8 cellular contexts compared by ENCODE assay signal in genomic region chr18:48538531-48539405, GRCh38. TPM values are rescaled to one million over a fixed set of nuclear protein-coding genes. Genes with fewer than 3 reads are reported as not detected.
DNase-seq lines count a peak whose midpoint lies in the region; TF ChIP-seq lines count a peak whose summit lies in the region.

Gene CTIF (plus strand): TSS chr18:48539031. CDS start chr18:48619566, 80,535 bp downstream.

- H3K4me3 ChIP-seq in H7 (ENCODE audit: insufficient read depth, low read depth, low read length): peak within 1 kb of the TSS; percentile 74

- peaks cover 7% of the 10 kb centered on the region for H3K27me3 ChIP-seq in H7 (ENCODE audit: control insufficient read depth, insufficient read depth, low read length)

- H3K27ac Mint-ChIP-seq in activated naive CD4-positive, alpha-beta T cell treated with anti-CD3 and anti-CD28 coated beads for 36 hours: no peak within 1 kb of the TSS
- H3K27ac Mint-ChIP-seq in neural crest cell (ENCODE audit: unreplicated experiment): peak within 1 kb of the TSS; percentile 90

- H3K36me3 ChIP-seq in ES-I3 (ENCODE audit: insufficient read depth, low read length) (no peaks in the 10 kb centered on the region), H7 (replicated peaks; ENCODE audit: control insufficient read depth, insufficient read depth, low read length) (no peaks in the 10 kb centered on the region)

- CTCF ChIA-PET in activated naive CD4-positive, alpha-beta T cell treated with anti-CD3 and anti-CD28 coated beads for 36 hours (lab: Charles Lee): no interaction called here

- peak within 1 kb of the TSS; percentile 91 for H3K9ac ChIP-seq in ES-I3 (ENCODE audit: low read depth, low read length)

- no peaks in the 10 kb centered on the region for H3K9me3 Mint-ChIP-seq in activated naive CD4-positive, alpha-beta T cell treated with anti-CD3 and anti-CD28 coated beads for 36 hours
- no peaks in the 10 kb centered on the region for H3K9me3 Mint-ChIP-seq in neural crest cell

- TF ChIP-seq CTCF in neural crest cell (conservative IDR thresholded peaks at IDR 0.05): no peak

- intact Hi-C loops in activated naive CD4-positive, alpha-beta T cell treated with anti-CD3 and anti-CD28 coated beads for 36 hours (cut with micrococcal nuclease): loop anchor here (1.0 to 10.0 kb wide), 2 partner anchors 406 to 954 kb away; partner anchors contain the start of gene RPL17

- H3K4me1 Mint-ChIP-seq in activated naive CD4-positive, alpha-beta T cell treated with anti-CD3 and anti-CD28 coated beads for 36 hours (ENCODE audit: low read depth): peaks cover 7% of the 10 kb centered on the region
- H3K4me1 Mint-ChIP-seq in neural crest cell: peaks cover 20% of the 10 kb centered on the region

- peak; percentile 94 for DNase-seq in H7
- peak; percentile 98 for DNase-seq in M059J (ENCODE audit: low read depth)
- peak; percentile 95 to 96 for DNase-seq in SHP77 (lab: John Stamatoyannopoulos, UW)
- peak; percentile 86 for DNase-seq in activated naive CD4-positive, alpha-beta T cell treated with anti-CD3 and anti-CD28 coated beads for 36 hours
- peak; percentile 94 for DNase-seq in foreskin melanocyte
- peak; percentile 94 for DNase-seq in neural crest cell (ENCODE audit: low read depth, low spot score)
- DNase-seq in substantia nigra (lab: John Stamatoyannopoulos, UW): peak; percentile 61 to 97 (median 92)

- H3K4me3 Mint-ChIP-seq in activated naive CD4-positive, alpha-beta T cell treated with anti-CD3 and anti-CD28 coated beads for 36 hours: peak within 1 kb of the TSS; percentile 87
- peak within 1 kb of the TSS; percentile 98 for H3K4me3 Mint-ChIP-seq in neural crest cell

- H3K27me3 Mint-ChIP-seq in activated naive CD4-positive, alpha-beta T cell treated with anti-CD3 and anti-CD28 coated beads for 36 hours (ENCODE audit: low read depth): peaks cover 11% of the 10 kb centered on the region
- no peaks in the 10 kb centered on the region for H3K27me3 Mint-ChIP-seq in neural crest cell (ENCODE audit: low read depth)

- H3K27ac ChIP-seq in substantia nigra (ENCODE audit: low read depth, low read length, poor library complexity, severe bottlenecking): peak within 1 kb of the TSS; percentile 91

- H3K9me3 ChIP-seq in ES-I3 (ENCODE audit: control insufficient read depth, insufficient read depth, low read length): no peaks in the 10 kb centered on the region

- H3K36me3 Mint-ChIP-seq in activated naive CD4-positive, alpha-beta T cell treated with anti-CD3 and anti-CD28 coated beads for 36 hours (ENCODE audit: low read depth): no peaks in the 10 kb centered on the region
- no peaks in the 10 kb centered on the region for H3K36me3 Mint-ChIP-seq in neural crest cell (ENCODE audit: low read depth)

- H3K4me1 ChIP-seq in ES-I3 (ENCODE audit: insufficient read depth, low read length): peaks cover 24% of the 10 kb centered on the region

RNA-seq across cellular contexts. Expression of gene CTIF, which starts in this region (rescaled TPM):
- total RNA-seq in H7 (2014; rRNA removed; shearing (Covaris generic)): 9.8 and 25.7 TPM in 2 replicates
- total RNA-seq in M059J (2014; rRNA removed; shearing (Covaris generic)): 11.7 and 19.7 TPM in 2 replicates
- 1 to 10 TPM; 3.6 to 4.1 TPM for total RNA-seq in activated naive CD4-positive, alpha-beta T cell treated with anti-CD3 and anti-CD28 coated beads for 36 hours
- total RNA-seq in neural crest cell: 46.7 and 52.6 TPM in 2 replicates

Comparison
In these comparisons a context has a peak if more than half of its experiments do, and no peak if none do; other contexts are left out.
1. Peak in every context shown above with its lines: DNase-seq, H3K4me3 ChIP-seq and H3K27ac ChIP-seq.